In genomic region chr6:63968650-63969049, GRCh38 we compare ENCODE assay signal across 33 cellular contexts.
"Had no signal": no experiment of that assay in that cellular context is flagged by ENCODE, and none has a peak within 500 bp of the region (broad histone marks: within the 10 kb centered on the region; RNA-seq: fewer than 3 reads in every experiment).

No MANE protein-coding gene starts in this region.

- H3K27me3 ChIP-seq: brain microvascular endothelial cell, dorsolateral prefrontal cortex, esophagus muscularis mucosa, foreskin keratinocyte, gastrocnemius medialis had no signal

- H3K27me3 Mint-ChIP-seq: activated B cell treated with CpG ODN at 0.5 μM for 24 hours; activated CD8-positive, alpha-beta T cell treated with anti-CD3 and anti-CD28 coated beads for 36 hours; activated naive CD8-positive, alpha-beta T cell; activated T-helper 17 cell treated with anti-CD3 and anti-CD28 coated beads, Interleukin-2, amount 50 U/mL, for 72 hours; central memory CD8-positive, alpha-beta T cell; dendritic cell treated with granulocyte-macrophage colony-stimulating factor and Interleukin-4, amounts not matched to agents 40 ng/mL and 50 ng/mL, for 4 days; T-helper 17 cell had no signal

- H3K4me1 ChIP-seq: esophagus muscularis mucosa, foreskin keratinocyte, gastrocnemius medialis had no signal

- H3K4me3 ChIP-seq: coronary artery, dorsolateral prefrontal cortex, esophagus muscularis mucosa, gastrocnemius medialis had no signal

- H3K27ac Mint-ChIP-seq: activated B cell treated with CpG ODN at 0.5 μM for 24 hours; activated CD8-positive, alpha-beta T cell treated with anti-CD3 and anti-CD28 coated beads for 36 hours; activated naive CD8-positive, alpha-beta T cell; activated T-helper 17 cell treated with anti-CD3 and anti-CD28 coated beads, Interleukin-2, amount 50 U/mL, for 72 hours; dendritic cell treated with granulocyte-macrophage colony-stimulating factor and Interleukin-4, amounts not matched to agents 40 ng/mL and 50 ng/mL, for 4 days; T-helper 17 cell; T-helper 2 cell treated with Interferon-gamma antibody and Interleukin-4, amounts not matched to agents 5 μg/mL and 100 μg/mL, for 36 hours had no signal

- H3K27ac ChIP-seq: brain microvascular endothelial cell, coronary artery, dorsolateral prefrontal cortex, esophagus muscularis mucosa, foreskin keratinocyte, gastrocnemius medialis, WERI-Rb-1 had no signal

- FAIRE-seq: astrocyte, bronchial epithelial cell had no signal

- H3K4me1 Mint-ChIP-seq: activated B cell treated with CpG ODN at 0.5 μM for 24 hours; activated T-helper 17 cell treated with anti-CD3 and anti-CD28 coated beads, Interleukin-2, amount 50 U/mL, for 72 hours; central memory CD8-positive, alpha-beta T cell; T-helper 17 cell had no signal

- ATAC-seq: activated CD4-positive, CD25-positive, alpha-beta regulatory T cell treated with anti-CD3 and anti-CD28 coated beads, Interleukin-2, amount 50 U/mL, for 24 hours; activated CD8-positive, alpha-beta T cell treated with anti-CD3 and anti-CD28 coated beads for 36 hours; activated T-cell treated with anti-CD3 and anti-CD28 coated beads, Interleukin-2, amount 50 U/mL, for 4 hours; activated T-helper 17 cell treated with anti-CD3 and anti-CD28 coated beads, Interleukin-2, amount 50 U/mL, for 72 hours; foreskin keratinocyte; gastrocnemius medialis; T-helper 17 cell had no signal

- H3K36me3 ChIP-seq: brain microvascular endothelial cell, esophagus muscularis mucosa, gastrocnemius medialis, WERI-Rb-1 had no signal

- H3K9me3 Mint-ChIP-seq: activated B cell treated with CpG ODN at 0.5 μM for 24 hours; activated CD8-positive, alpha-beta T cell treated with anti-CD3 and anti-CD28 coated beads for 36 hours; activated T-cell treated with anti-CD3 and anti-CD28 coated beads, Interleukin-2, amount 50 U/mL, for 4 hours; activated T-helper 17 cell treated with anti-CD3 and anti-CD28 coated beads, Interleukin-2, amount 50 U/mL, for 72 hours; dendritic cell treated with granulocyte-macrophage colony-stimulating factor and Interleukin-4, amounts not matched to agents 40 ng/mL and 50 ng/mL, for 4 days; T-helper 2 cell treated with Interferon-gamma antibody and Interleukin-4, amounts not matched to agents 5 μg/mL and 100 μg/mL, for 36 hours had no signal

- H3K4me3 Mint-ChIP-seq: activated B cell treated with CpG ODN at 0.5 μM for 24 hours; activated CD8-positive, alpha-beta T cell treated with anti-CD3 and anti-CD28 coated beads for 36 hours; activated naive CD8-positive, alpha-beta T cell; activated T-cell treated with anti-CD3 and anti-CD28 coated beads, Interleukin-2, amount 50 U/mL, for 4 hours; activated T-helper 17 cell treated with anti-CD3 and anti-CD28 coated beads, Interleukin-2, amount 50 U/mL, for 72 hours; central memory CD8-positive, alpha-beta T cell; dendritic cell treated with granulocyte-macrophage colony-stimulating factor and Interleukin-4, amounts not matched to agents 40 ng/mL and 50 ng/mL, for 4 days; T-helper 17 cell; T-helper 2 cell treated with Interferon-gamma antibody and Interleukin-4, amounts not matched to agents 5 μg/mL and 100 μg/mL, for 36 hours had no signal

- DNase-seq: activated B cell treated with CpG ODN at 0.5 μM for 24 hours; activated CD4-positive, alpha-beta T cell treated with anti-CD3 and anti-CD28 coated beads for 48 hours; activated CD4-positive, alpha-beta T cell treated with anti-CD3 and anti-CD28 coated beads, Interleukin-2, amount 50 U/mL, for 1 hour; activated CD4-positive, alpha-beta T cell treated with anti-CD3 and anti-CD28 coated beads, Interleukin-2, amount 50 U/mL, for 48 hours; activated CD8-positive, alpha-beta memory T cell treated with anti-CD3 and anti-CD28 coated beads for 24 hours; activated CD8-positive, alpha-beta T cell treated with anti-CD3 and anti-CD28 coated beads for 36 hours; activated effector memory CD4-positive, alpha-beta T cell treated with Interleukin-2 at 50 U/mL for 16 hours; activated gamma-delta T cell treated with Interleukin-2 at 50 U/mL for 16 hours; activated naive CD4-positive, alpha-beta T cell treated with anti-CD3 and anti-CD28 coated beads, Interleukin-2, amount 50 U/mL, for 16 hours; activated naive CD4-positive, alpha-beta T cell treated with Interleukin-2 at 50 U/mL for 16 hours; activated T-cell treated with anti-CD3 and anti-CD28 coated beads, Interleukin-2, amount 50 U/mL, for 4 hours; amniotic stem cell; anterior cingulate cortex; brain microvascular endothelial cell; dorsolateral prefrontal cortex; effector memory CD4-positive, alpha-beta T cell; erythroblast; foreskin keratinocyte; gastrocnemius medialis; T-helper 1 cell; T-helper 17 cell; T1000; WERI-Rb-1 had no signal

- H3K9me3 ChIP-seq: esophagus muscularis mucosa, gastrocnemius medialis had no signal

- H3K36me3 Mint-ChIP-seq: activated naive CD8-positive, alpha-beta T cell had no signal
